8 cellular contexts compared by ENCODE assay signal in genomic region chr4:103786014-103786413, GRCh38.
DNase-seq lines count a peak whose midpoint lies in the region; ATAC-seq, FAIRE-seq and TF ChIP-seq lines count a peak whose summit lies in the region.

No MANE protein-coding gene starts in this region.

- H3K4me3 Mint-ChIP-seq in HFFc6 = no peak overlapping the region
- H3K4me3 Mint-ChIP-seq in neural progenitor cell = no peak overlapping the region

- DNase-seq in A549 (ENCODE audit: low read depth in 1 of 2, low spot score in 1 of 2) = peak; percentile 1 to 53
- DNase-seq in HFFc6 = peak; percentile 49
- DNase-seq in NCI-H1092 (lab: John Stamatoyannopoulos, UW) = peak; percentile 38
- DNase-seq in mammary epithelial cell = peak; percentile 30
- DNase-seq in neural progenitor cell (ENCODE audit: low spot score) = peak; percentile 74
- no peak for DNase-seq in amygdala (lab: John Stamatoyannopoulos, UW)
- no peak for DNase-seq in activated T-cell treated with anti-CD3 and anti-CD28 coated beads, Interleukin-2, amount 50 U/mL, for 48 hours

- TF ChIP-seq RAD21 in A549 (conservative IDR thresholded peaks at IDR 0.05 in 1 of 2, IDR thresholded peaks at IDR 0.05 in 1 of 2) = peak; percentile 56 to 66; a peak in 4 of 5 replicates

- TF ChIP-seq EP300 in A549 (IDR thresholded peaks at IDR 0.05) = no peak

- intact Hi-C loops in mammary epithelial cell (cut with micrococcal nuclease) = loop anchor here (1.0 to 5.0 kb wide), 4 partner anchors 146 to 582 kb away; no protein-coding TSS in a partner anchor

- H3K4me1 Mint-ChIP-seq in HFFc6 (ENCODE audit: low read depth) = no peaks in the 10 kb centered on the region
- H3K4me1 Mint-ChIP-seq in neural progenitor cell = no peaks in the 10 kb centered on the region

- H3K36me3 Mint-ChIP-seq in HFFc6 (ENCODE audit: low read depth) = no peaks in the 10 kb centered on the region
- H3K36me3 Mint-ChIP-seq in neural progenitor cell = no peaks in the 10 kb centered on the region

- H3K4me1 ChIP-seq in A549 (no peaks in the 10 kb centered on the region), mammary epithelial cell (ENCODE audit: insufficient read depth, low read length) (no peaks in the 10 kb centered on the region), neural progenitor cell (no peaks in the 10 kb centered on the region)

- H3K27me3 Mint-ChIP-seq in HFFc6 (ENCODE audit: insufficient read depth) = no peaks in the 10 kb centered on the region
- no peaks in the 10 kb centered on the region for H3K27me3 Mint-ChIP-seq in neural progenitor cell (ENCODE audit: insufficient read depth, low read depth)

- H3K9me3 ChIP-seq in A549 (no peaks in the 10 kb centered on the region), mammary epithelial cell (replicated peaks; ENCODE audit: insufficient read depth, low read length) (no peaks in the 10 kb centered on the region), neural progenitor cell (ENCODE audit: low read depth) (no peaks in the 10 kb centered on the region)

- no peaks in the 10 kb centered on the region for H3F3A ChIP-seq in neural progenitor cell (ENCODE audit: low read depth)

- peak; percentile 44 for TF ChIP-seq CTCF in A549 (IDR thresholded peaks at IDR 0.05)
- peak; percentile 57 for TF ChIP-seq CTCF in GM12874 (IDR thresholded peaks at IDR 0.05; ENCODE audit: insufficient read depth, low read depth, low read length)
- TF ChIP-seq CTCF in HFFc6 (IDR thresholded peaks at IDR 0.05) = peak; percentile 84
- peak; percentile 57 to 85 for TF ChIP-seq CTCF in mammary epithelial cell (conservative IDR thresholded peaks at IDR 0.05 in 1 of 2, IDR thresholded peaks at IDR 0.05 in 1 of 2; ENCODE audit: extremely low read depth in 1 of 2, insufficient read depth in 1 of 2, low read depth in 1 of 2, low read length in 2 of 2)
- peak; percentile 80 for TF ChIP-seq CTCF in neural progenitor cell (IDR thresholded peaks at IDR 0.05)

- H3K27me3 ChIP-seq in mammary epithelial cell (ENCODE audit: insufficient read depth, low read length) = no peaks in the 10 kb centered on the region
- no peaks in the 10 kb centered on the region for H3K27me3 ChIP-seq in neural progenitor cell

- H3K27ac ChIP-seq in A549 = no peak overlapping the region
- no peak overlapping the region for H3K27ac ChIP-seq in mammary epithelial cell (ENCODE audit: insufficient read depth, low read depth, low read length)
- no peak overlapping the region for H3K27ac ChIP-seq in neural progenitor cell

- BruUV-seq in mammary epithelial cell (replicated peaks; lab: Mats Ljungman, UMichigan) = no TSS peak

- WGBS in A549 (ENCODE audit: missing lambda C conversion rate) = 8% methylated on average over 2 of the region's 2 CpGs
- 29% methylated on average over 2 of the region's 2 CpGs for WGBS in mammary epithelial cell (ENCODE audit: low coverage, missing lambda C conversion rate)

- H3K4me3 ChIP-seq in A549 = no peak overlapping the region
- H3K4me3 ChIP-seq in mammary epithelial cell (replicated peaks in 1 of 3; ENCODE audit: insufficient read depth in 1 of 3, low read depth in 2 of 3, low read length in 3 of 3) = no peak overlapping the region
- H3K4me3 ChIP-seq in neural progenitor cell = no peak overlapping the region

- no peak overlapping the region for H3K9ac ChIP-seq in mammary epithelial cell (ENCODE audit: insufficient read depth, low read length)
- H3K9ac ChIP-seq in neural progenitor cell = no peak overlapping the region

- H4K20me1 ChIP-seq in mammary epithelial cell (ENCODE audit: insufficient read depth, low read length) = no peaks in the 10 kb centered on the region
- no peaks in the 10 kb centered on the region for H4K20me1 ChIP-seq in neural progenitor cell (ENCODE audit: low read depth)

- no peak overlapping the region for H3K4me2 ChIP-seq in A549
- H3K4me2 ChIP-seq in mammary epithelial cell (ENCODE audit: insufficient read depth, low read depth, low read length) = no peak overlapping the region
- H3K4me2 ChIP-seq in neural progenitor cell = no peak overlapping the region

- H2AFZ ChIP-seq in mammary epithelial cell (ENCODE audit: low read depth, low read length) (no peak overlapping the region), neural progenitor cell (replicated peaks) (no peak overlapping the region)

- no peak for FAIRE-seq in A549 (lab: Jason Lieb, UNC)

- dilution Hi-C loops in mammary epithelial cell (cut with HindIII; ENCODE audit: low sequenced_read_pairs) = no loop called here

- H3K9me3 Mint-ChIP-seq in HFFc6 = no peaks in the 10 kb centered on the region
- H3K9me3 Mint-ChIP-seq in neural progenitor cell = peaks cover 12% of the 10 kb centered on the region

- CTCF ChIA-PET in A549 (lab: Yijun Ruan, JAX) = interaction anchor here (0.6 to 1.3 kb wide), 5 partner anchors 10 to 628 kb away, joined by 3 to 4 read pairs (median 3); no protein-coding TSS in a partner anchor
- CTCF ChIA-PET in mammary epithelial cell (lab: Charles Lee; ENCODE audit: low non-redundant PET) = interaction anchor here (0.6 to 0.7 kb wide), 2 partner anchors 128 to 1460 kb away, joined by 3 read pairs; no protein-coding TSS in a partner anchor

- POLR2A ChIA-PET in A549 (lab: Yijun Ruan, JAX) = no interaction called here

- H3K36me3 ChIP-seq in mammary epithelial cell (ENCODE audit: insufficient read depth, low read length) (no peaks in the 10 kb centered on the region), neural progenitor cell (no peaks in the 10 kb centered on the region)

- in situ Hi-C loops in mammary epithelial cell (cut with MboI; ENCODE audit: low sequenced_read_pairs in 2 of 2) = loop anchor here (10.0 kb wide), 1 partner anchor 581 kb away; no protein-coding TSS in a partner anchor

- H3K79me2 ChIP-seq in mammary epithelial cell (ENCODE audit: insufficient read depth, low read length) (no peaks in the 10 kb centered on the region), neural progenitor cell (ENCODE audit: low read depth) (no peaks in the 10 kb centered on the region)

- peak; percentile 62 to 80 for ATAC-seq in A549

- H3K27ac Mint-ChIP-seq in HFFc6 = no peak overlapping the region
- H3K27ac Mint-ChIP-seq in neural progenitor cell = no peak overlapping the region

- no peak for TF ChIP-seq POLR2A in A549 (IDR thresholded peaks at IDR 0.05; ENCODE audit: low read length)

TF ChIP-seq in A549, 52 proteins besides CTCF, POLR2A, EP300 and RAD21:
- no peak for TF ChIP-seq FOXS1 (CRISPR knock-in tag; IDR thresholded peaks at IDR 0.05)
- peak; percentile 87; the same call in 1 of the 2 replicates for TF ChIP-seq ESRRA (IDR thresholded peaks at IDR 0.05; ENCODE audit: borderline replicate concordance, low read length)
- TF ChIP-seq SMC3 (IDR thresholded peaks at IDR 0.05) = peak; percentile 38; the same call in 2 of the 3 replicates

Comparison
In these comparisons a context has a peak if more than half of its experiments do, and no peak if none do; other contexts are left out.
1. DNase-seq: peak in A549 (2 of 2), HFFc6 (single experiment), NCI-H1092 (single experiment), mammary epithelial cell (single experiment) and neural progenitor cell (single experiment); none in amygdala (0 of 56) and activated T-cell treated with anti-CD3 and anti-CD28 coated beads, Interleukin-2, amount 50 U/mL, for 48 hours (0 of 2).
2. Peak in every context shown above with its lines, with median percentiles within 50 percentile points of each other: CTCF ChIP-seq.